ENCODE assay signal across 30 cellular contexts in genomic region chr7:50854831-50855230, GRCh38.
"Had no signal": no experiment of that assay in that cellular context is flagged by ENCODE, and none has a peak within 500 bp of the region (broad histone marks: within the 10 kb centered on the region; RNA-seq: fewer than 3 reads in every experiment).

No MANE protein-coding gene starts in this region.

- H3K4me3 ChIP-seq: left ventricle myocardium inferior, mucosa of descending colon, pancreas, prostate gland, skin epidermis, stomach, testis, thyroid gland, transverse colon, upper lobe of left lung, vagina had no signal

- H3K27me3 Mint-ChIP-seq: memory B cell; stimulated activated naive B cell treated with anti-CD40 and anti-IgM and Interleukin-4, amounts not matched to agents 10 μg/mL and 1 μg/mL and 100 μg/mL, for 72 hours had no signal

- DNase-seq: hippocampal formation; immature natural killer cell; kidney; left colon; left ventricle myocardium inferior; midbrain; mucosa of descending colon; naive thymus-derived CD4-positive, alpha-beta T cell; nucleus accumbens; pancreas; posterior cingulate gyrus; retina; right cardiac atrium; stimulated activated CD4-positive, alpha-beta T cell treated with anti-CD3 and anti-CD28 coated beads, Interleukin-12 subunit alpha, Interleukin-12 subunit beta, amount 100 ng/mL, for 4 hours; stimulated activated CD4-positive, alpha-beta T cell treated with anti-CD3 and anti-CD28 coated beads, Interleukin-15, amount 100 ng/mL, for 24 hours; stimulated activated CD4-positive, alpha-beta T cell treated with anti-CD3 and anti-CD28 coated beads, Interleukin-2, amount 100 ng/mL, for 24 hours; stimulated activated CD4-positive, alpha-beta T cell treated with anti-CD3 and anti-CD28 coated beads, Interleukin-4, amount 100 ng/mL, for 1 hour; stimulated activated naive B cell treated with anti-CD40 and anti-IgM and Interleukin-4, amounts not matched to agents 10 μg/mL and 1 μg/mL and 100 μg/mL, for 72 hours; stimulated activated naive CD8-positive, alpha-beta T cell treated with anti-CD3 and anti-CD28 coated beads, Interleukin-15, Interleukin-2, amounts not matched to agents 100 U/mL and 50 U/mL, for 24 hours; testis; thyroid gland; transverse colon; upper lobe of left lung had no signal

- H3K27ac Mint-ChIP-seq: immature natural killer cell; memory B cell; naive thymus-derived CD4-positive, alpha-beta T cell; natural killer cell treated with Interleukin-12 subunit alpha and Interleukin-12 subunit beta and Interleukin-15 and Interleukin-18, amount 100 ng/mL, for 72 hours; stimulated activated naive B cell treated with anti-CD40 and anti-IgM and Interleukin-4, amounts not matched to agents 10 μg/mL and 1 μg/mL and 100 μg/mL, for 72 hours had no signal

- H3K4me3 Mint-ChIP-seq: immature natural killer cell; memory B cell; naive thymus-derived CD4-positive, alpha-beta T cell; natural killer cell treated with Interleukin-12 subunit alpha and Interleukin-12 subunit beta and Interleukin-15 and Interleukin-18, amount 100 ng/mL, for 72 hours; stimulated activated naive B cell treated with anti-CD40 and anti-IgM and Interleukin-4, amounts not matched to agents 10 μg/mL and 1 μg/mL and 100 μg/mL, for 72 hours had no signal

- ATAC-seq: left colon; mucosa of descending colon; naive thymus-derived CD4-positive, alpha-beta T cell; pancreas; right cardiac atrium; sciatic nerve; stimulated activated naive CD8-positive, alpha-beta T cell treated with anti-CD3 and anti-CD28 coated beads, Interleukin-15, Interleukin-2, amounts not matched to agents 100 U/mL and 50 U/mL, for 24 hours had no signal

- H3K36me3 Mint-ChIP-seq: immature natural killer cell; memory B cell; naive thymus-derived CD4-positive, alpha-beta T cell; natural killer cell treated with Interleukin-12 subunit alpha and Interleukin-12 subunit beta and Interleukin-15 and Interleukin-18, amount 100 ng/mL, for 72 hours; stimulated activated naive B cell treated with anti-CD40 and anti-IgM and Interleukin-4, amounts not matched to agents 10 μg/mL and 1 μg/mL and 100 μg/mL, for 72 hours had no signal

- H3K4me1 Mint-ChIP-seq: immature natural killer cell; memory B cell; stimulated activated naive B cell treated with anti-CD40 and anti-IgM and Interleukin-4, amounts not matched to agents 10 μg/mL and 1 μg/mL and 100 μg/mL, for 72 hours had no signal

- H3K27me3 ChIP-seq: pancreas, stomach, testis, thyroid gland, transverse colon, upper lobe of left lung, vagina had no signal

- H3K9me3 Mint-ChIP-seq: immature natural killer cell; natural killer cell treated with Interleukin-12 subunit alpha and Interleukin-12 subunit beta and Interleukin-15 and Interleukin-18, amount 100 ng/mL, for 72 hours; stimulated activated naive B cell treated with anti-CD40 and anti-IgM and Interleukin-4, amounts not matched to agents 10 μg/mL and 1 μg/mL and 100 μg/mL, for 72 hours had no signal

- H3K4me1 ChIP-seq: prostate gland, stomach, testis, thyroid gland, transverse colon, upper lobe of left lung, vagina had no signal

- H3K9me3 ChIP-seq: left ventricle myocardium inferior, mucosa of descending colon, pancreas, prostate gland, stomach, testis, thyroid gland, transverse colon, upper lobe of left lung, vagina had no signal

- H3K36me3 ChIP-seq: left ventricle myocardium inferior, pancreas, prostate gland, stomach, thyroid gland, transverse colon, upper lobe of left lung, vagina had no signal

- H3K27ac ChIP-seq: left ventricle myocardium inferior, pancreas, prostate gland, skin epidermis, stomach, testis, thyroid gland, transverse colon, upper lobe of left lung, vagina had no signal
